In genomic region chr4:89305712-89306437, GRCh38 we compare ENCODE assay signal across 8 cellular contexts. TPM values are rescaled to one million over a fixed set of nuclear protein-coding genes. Genes with fewer than 3 reads are reported as not detected.
DNase-seq lines count a peak whose midpoint lies in the region; ATAC-seq lines count a peak whose summit lies in the region.

No MANE protein-coding gene starts in this region.

- no peaks in the 10 kb centered on the region for H3K36me3 Mint-ChIP-seq in activated CD4-positive, alpha-beta T cell treated with anti-CD3 and anti-CD28 coated beads for 36 hours (ENCODE audit: low read depth)
- H3K36me3 Mint-ChIP-seq in activated CD4-positive, alpha-beta memory T cell treated with anti-CD3 and anti-CD28 coated beads, Interleukin-2, amount 10 ng/mL, durations not matched to agents 7 days and 5 days (ENCODE audit: low read depth) = peaks cover 61% of the 10 kb centered on the region

- peak; percentile 37 for ATAC-seq in activated CD4-positive, alpha-beta T cell treated with anti-CD3 and anti-CD28 coated beads for 36 hours
- peak; percentile 35 for ATAC-seq in stimulated activated naive CD8-positive, alpha-beta T cell treated with anti-CD3 and anti-CD28 coated beads, Interleukin-15, Interleukin-2, amounts not matched to agents 100 U/mL and 50 U/mL, for 24 hours
- ATAC-seq in GM21360 (IDR thresholded peaks at IDR 0.05; ENCODE audit: unreplicated experiment) (no peak), HG02571 (IDR thresholded peaks at IDR 0.05; ENCODE audit: unreplicated experiment) (no peak)

- POLR2A ChIA-PET in activated CD4-positive, alpha-beta T cell treated with anti-CD3 and anti-CD28 coated beads for 36 hours (lab: Charles Lee) = interaction anchor here (1.2 kb wide), 1 partner anchor 11 kb away, joined by 4 read pairs; no protein-coding TSS in a partner anchor
- POLR2A ChIA-PET in activated CD4-positive, alpha-beta memory T cell treated with anti-CD3 and anti-CD28 coated beads, Interleukin-2, amount 10 ng/mL, durations not matched to agents 7 days and 5 days (lab: Charles Lee) = interaction anchor here (0.7 to 13.1 kb wide), 14 partner anchors 8 to 1022 kb away, joined by 3 to 516 read pairs (median 4); partner anchors contain the start of gene PPM1K

- CTCF ChIA-PET in activated CD4-positive, alpha-beta T cell treated with anti-CD3 and anti-CD28 coated beads for 36 hours (lab: Charles Lee) = interaction anchor here (0.6 to 2.3 kb wide), 5 partner anchors 10 to 80 kb away, joined by 3 to 10 read pairs (median 3); no protein-coding TSS in a partner anchor
- CTCF ChIA-PET in activated CD4-positive, alpha-beta memory T cell treated with anti-CD3 and anti-CD28 coated beads, Interleukin-2, amount 10 ng/mL, durations not matched to agents 7 days and 5 days (lab: Charles Lee) = interaction anchor here (0.6 to 1.9 kb wide), 6 partner anchors 9 to 51 kb away, joined by 3 to 10 read pairs (median 5); no protein-coding TSS in a partner anchor

- H3K9me3 Mint-ChIP-seq in activated CD4-positive, alpha-beta T cell treated with anti-CD3 and anti-CD28 coated beads for 36 hours (ENCODE audit: low read depth) = no peaks in the 10 kb centered on the region
- H3K9me3 Mint-ChIP-seq in activated CD4-positive, alpha-beta memory T cell treated with anti-CD3 and anti-CD28 coated beads, Interleukin-2, amount 10 ng/mL, durations not matched to agents 7 days and 5 days = no peaks in the 10 kb centered on the region

- H3K4me1 Mint-ChIP-seq in activated CD4-positive, alpha-beta T cell treated with anti-CD3 and anti-CD28 coated beads for 36 hours = peaks cover 70% of the 10 kb centered on the region
- peaks cover 50% of the 10 kb centered on the region for H3K4me1 Mint-ChIP-seq in activated CD4-positive, alpha-beta memory T cell treated with anti-CD3 and anti-CD28 coated beads, Interleukin-2, amount 10 ng/mL, durations not matched to agents 7 days and 5 days

- no peaks in the 10 kb centered on the region for H3K27me3 Mint-ChIP-seq in activated CD4-positive, alpha-beta T cell treated with anti-CD3 and anti-CD28 coated beads for 36 hours
- H3K27me3 Mint-ChIP-seq in activated CD4-positive, alpha-beta memory T cell treated with anti-CD3 and anti-CD28 coated beads, Interleukin-2, amount 10 ng/mL, durations not matched to agents 7 days and 5 days = no peaks in the 10 kb centered on the region

- H3K27ac Mint-ChIP-seq in activated CD4-positive, alpha-beta T cell treated with anti-CD3 and anti-CD28 coated beads for 36 hours = peak overlapping the region; percentile 93
- peak overlapping the region; percentile 97 for H3K27ac Mint-ChIP-seq in activated CD4-positive, alpha-beta memory T cell treated with anti-CD3 and anti-CD28 coated beads, Interleukin-2, amount 10 ng/mL, durations not matched to agents 7 days and 5 days

- peak; percentile 46 for DNase-seq in activated CD4-positive, alpha-beta T cell treated with anti-CD3 and anti-CD28 coated beads for 36 hours
- DNase-seq in activated CD4-positive, alpha-beta T cell treated with anti-CD3 and anti-CD28 coated beads, Interleukin-2, amount 50 U/mL, for 4 hours = no peak
- peak; percentile 56 for DNase-seq in activated CD4-positive, alpha-beta memory T cell treated with anti-CD3 and anti-CD28 coated beads, Interleukin-2, amount 10 ng/mL, durations not matched to agents 7 days and 5 days
- DNase-seq in glomerular visceral epithelial cell (ENCODE audit: extremely low spot score) = peak; percentile 54
- DNase-seq in stimulated activated naive CD8-positive, alpha-beta T cell treated with anti-CD3 and anti-CD28 coated beads, Interleukin-15, Interleukin-2, amounts not matched to agents 100 U/mL and 50 U/mL, for 24 hours = no peak
- DNase-seq in NCI-H1105 (lab: John Stamatoyannopoulos, UW) = no peak

- intact Hi-C loops in activated CD4-positive, alpha-beta T cell treated with anti-CD3 and anti-CD28 coated beads for 36 hours (cut with DNase I, micrococcal nuclease) = loop anchor here (2.0 to 5.0 kb wide), 5 partner anchors 17 to 194 kb away; partner anchors contain the start of gene TIGD2 (in 1 of the 2)

- H3K4me3 Mint-ChIP-seq in activated CD4-positive, alpha-beta T cell treated with anti-CD3 and anti-CD28 coated beads for 36 hours = peak overlapping the region; percentile 77
- H3K4me3 Mint-ChIP-seq in activated CD4-positive, alpha-beta memory T cell treated with anti-CD3 and anti-CD28 coated beads, Interleukin-2, amount 10 ng/mL, durations not matched to agents 7 days and 5 days = peak overlapping the region; percentile 93

RNA-seq across cellular contexts. Expression of gene GPRIN3, which starts 1.7 kb away (rescaled TPM):
- 10 to 100 TPM; 10.5 to 12.2 TPM for total RNA-seq in activated CD4-positive, alpha-beta T cell treated with anti-CD3 and anti-CD28 coated beads for 36 hours
- 100 to 1,000 TPM; 102 to 106 TPM for total RNA-seq in activated CD4-positive, alpha-beta memory T cell treated with anti-CD3 and anti-CD28 coated beads, Interleukin-2, amount 10 ng/mL, durations not matched to agents 7 days and 5 days

Comparison
In these comparisons a context has a peak if more than half of its experiments do, and no peak if none do; other contexts are left out.
1. DNase-seq: peak in activated CD4-positive, alpha-beta T cell treated with anti-CD3 and anti-CD28 coated beads for 36 hours (single experiment), activated CD4-positive, alpha-beta memory T cell treated with anti-CD3 and anti-CD28 coated beads, Interleukin-2, amount 10 ng/mL, durations not matched to agents 7 days and 5 days (single experiment) and glomerular visceral epithelial cell (single experiment); none in activated CD4-positive, alpha-beta T cell treated with anti-CD3 and anti-CD28 coated beads, Interleukin-2, amount 50 U/mL, for 4 hours (0 of 2), stimulated activated naive CD8-positive, alpha-beta T cell treated with anti-CD3 and anti-CD28 coated beads, Interleukin-15, Interleukin-2, amounts not matched to agents 100 U/mL and 50 U/mL, for 24 hours (single experiment) and NCI-H1105 (single experiment).
2. ATAC-seq: peak in activated CD4-positive, alpha-beta T cell treated with anti-CD3 and anti-CD28 coated beads for 36 hours (single experiment) and stimulated activated naive CD8-positive, alpha-beta T cell treated with anti-CD3 and anti-CD28 coated beads, Interleukin-15, Interleukin-2, amounts not matched to agents 100 U/mL and 50 U/mL, for 24 hours (single experiment); none in GM21360 (single experiment) and HG02571 (single experiment).
3. RNA of gene GPRIN3, which starts 1.7 kb away (total RNA-seq): 102 to 106 TPM in activated CD4-positive, alpha-beta memory T cell treated with anti-CD3 and anti-CD28 coated beads, Interleukin-2, amount 10 ng/mL, durations not matched to agents 7 days and 5 days; 10.5 to 12.2 TPM in activated CD4-positive, alpha-beta T cell treated with anti-CD3 and anti-CD28 coated beads for 36 hours; every median in the first group is over 4 times any median in the second.